8 cellular contexts compared by ENCODE assay signal in the genomic region with DNA sequence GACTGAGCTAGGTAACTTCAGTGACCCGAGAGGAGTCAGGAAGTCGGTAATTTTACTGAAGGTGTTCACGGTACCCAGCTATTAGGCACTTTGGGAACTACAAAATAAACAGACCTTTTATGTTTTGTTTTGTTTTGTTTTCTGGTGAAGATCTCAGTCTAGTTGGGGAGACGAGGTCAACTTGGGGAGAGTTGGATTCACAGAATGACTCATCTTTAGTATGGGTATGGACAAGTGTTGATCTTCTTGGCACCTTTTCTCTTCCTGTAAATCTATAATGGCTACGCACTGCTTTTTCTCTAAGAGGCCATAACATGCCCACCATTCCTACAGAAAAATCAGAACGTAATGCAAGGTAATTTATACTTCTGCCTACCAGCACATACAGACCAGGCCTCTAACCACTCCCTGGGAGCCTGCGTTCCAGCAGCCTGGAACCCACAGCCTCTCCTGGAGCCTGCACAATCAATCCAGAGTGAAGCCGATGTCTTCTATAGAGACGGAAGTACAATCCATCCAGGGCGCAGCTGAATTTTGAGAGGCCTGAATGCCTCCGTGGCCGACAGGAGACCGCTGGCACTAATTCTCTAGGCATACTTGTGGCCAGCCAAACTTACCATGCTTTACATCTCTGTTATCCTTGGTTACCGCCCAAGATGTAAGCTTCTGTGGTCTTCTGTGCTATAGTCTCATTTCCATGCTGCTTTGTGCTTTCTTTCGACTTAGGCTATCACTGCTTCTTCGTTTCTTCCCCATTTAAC. TPM values are rescaled to one million over a fixed set of nuclear protein-coding genes. Genes with fewer than 3 reads are reported as not detected.
DNase-seq lines count a peak whose midpoint lies in the region; ATAC-seq and TF ChIP-seq lines count a peak whose summit lies in the region.

No MANE protein-coding gene starts in this region.

- H3K4me1 Mint-ChIP-seq in CD4-positive, CD25-positive, alpha-beta regulatory T cell = peaks cover 22 to 69% (median 52%) of the 10 kb centered on the region in 4 donors
- H3K4me1 Mint-ChIP-seq in neural crest cell = peaks cover 42% of the 10 kb centered on the region

- peak overlapping the region; percentile 90 to 99 (median 98) for H3K27ac Mint-ChIP-seq in CD4-positive, CD25-positive, alpha-beta regulatory T cell
- peak overlapping the region; percentile 99 for H3K27ac Mint-ChIP-seq in neural crest cell (ENCODE audit: unreplicated experiment)

- H3K27me3 ChIP-seq in CD4-positive, CD25-positive, alpha-beta regulatory T cell (ENCODE audit: control insufficient read depth, insufficient read depth, low read length) = no peaks in the 10 kb centered on the region

- no peak for TF ChIP-seq CTCF in fibroblast of mammary gland (conservative IDR thresholded peaks at IDR 0.05; ENCODE audit: control insufficient read depth, insufficient read depth, low read depth, low read length)
- no peak for TF ChIP-seq CTCF in neural crest cell (conservative IDR thresholded peaks at IDR 0.05)

- peak in 1 of 2 donors; percentile 13 for ATAC-seq in CD4-positive, CD25-positive, alpha-beta regulatory T cell (ENCODE audit: low read depth in 2 of 2)
- ATAC-seq in GM19035 (IDR thresholded peaks at IDR 0.05; ENCODE audit: unreplicated experiment) = peak; percentile 26

- H3K9me3 ChIP-seq in CD4-positive, CD25-positive, alpha-beta regulatory T cell (ENCODE audit: control insufficient read depth in 2 of 2, low read length in 2 of 2) = no peaks in the 10 kb centered on the region

- peak overlapping the region; percentile 84 for H3K27ac ChIP-seq in CD4-positive, CD25-positive, alpha-beta regulatory T cell (ENCODE audit: insufficient read depth, low read length, poor library complexity, severe bottlenecking)

- no peaks in the 10 kb centered on the region for H3K27me3 Mint-ChIP-seq in CD4-positive, CD25-positive, alpha-beta regulatory T cell
- no peaks in the 10 kb centered on the region for H3K27me3 Mint-ChIP-seq in neural crest cell (ENCODE audit: low read depth)

- peaks cover 43% of the 10 kb centered on the region for H3K4me1 ChIP-seq in CD4-positive, CD25-positive, alpha-beta regulatory T cell (ENCODE audit: control insufficient read depth, insufficient read depth, low read length, poor library complexity, severe bottlenecking)

- peak in 2 of 3 donors; percentile 37 to 40 for DNase-seq in CD4-positive, CD25-positive, alpha-beta regulatory T cell
- DNase-seq in HT1080 (ENCODE audit: low read depth) = peak; percentile 33
- peak; percentile 13 for DNase-seq in activated CD4-positive, alpha-beta T cell treated with anti-CD3 and anti-CD28 coated beads, Interleukin-2, amount 50 U/mL, for 1 hour
- peak; percentile 46 for DNase-seq in fibroblast of mammary gland (ENCODE audit: low read depth)
- DNase-seq in neural crest cell (ENCODE audit: low read depth, low spot score) = no peak
- DNase-seq in activated CD4-positive, CD25-positive, alpha-beta regulatory T cell treated with anti-CD3 and anti-CD28 coated beads, Interleukin-2, amount 50 U/mL, for 72 hours = no peak
- DNase-seq in NCI-H345 (lab: John Stamatoyannopoulos, UW) = no peak

- peak overlapping the region; percentile 97 for H3K4me3 ChIP-seq in CD4-positive, CD25-positive, alpha-beta regulatory T cell (ENCODE audit: low read depth, low read length)
- peak overlapping the region; percentile 83 for H3K4me3 ChIP-seq in fibroblast of mammary gland (ENCODE audit: control insufficient read depth, low read depth, low read length)

- H3K9me3 Mint-ChIP-seq in CD4-positive, CD25-positive, alpha-beta regulatory T cell = no peaks in the 10 kb centered on the region
- H3K9me3 Mint-ChIP-seq in neural crest cell = no peaks in the 10 kb centered on the region

- H3K4me3 Mint-ChIP-seq in CD4-positive, CD25-positive, alpha-beta regulatory T cell = peak overlapping the region; percentile 92 to 99 (median 98)
- H3K4me3 Mint-ChIP-seq in neural crest cell = peak overlapping the region; percentile 95

- H3K36me3 Mint-ChIP-seq in CD4-positive, CD25-positive, alpha-beta regulatory T cell = peaks cover 3% of the 10 kb centered on the region
- H3K36me3 Mint-ChIP-seq in neural crest cell (ENCODE audit: low read depth) = no peaks in the 10 kb centered on the region

- H3K36me3 ChIP-seq in CD4-positive, CD25-positive, alpha-beta regulatory T cell (ENCODE audit: control insufficient read depth, insufficient read depth, low read length) = peaks cover 5% of the 10 kb centered on the region

RNA-seq across cellular contexts. Expression of gene PPHLN1, which starts 0.7 kb away (rescaled TPM):
- total RNA-seq in CD4-positive, CD25-positive, alpha-beta regulatory T cell = 102 TPM
- polyA plus RNA-seq in CD4-positive, CD25-positive, alpha-beta regulatory T cell = 100 to 1,000 TPM; 158 to 186 (median 182) TPM
- 66.2 and 68.8 TPM in 2 replicates for total RNA-seq in HT1080 (2014; rRNA removed; shearing (Covaris generic))
- 72.9 and 91.1 TPM in 2 replicates for polyA plus RNA-seq in HT1080 (2015; cell fraction: cytosol; rRNA removed)
- 126 and 142 TPM in 2 replicates for polyA plus RNA-seq in HT1080 (2015; cell fraction: nucleus; rRNA removed)
- 57.9 and 66.0 TPM in 2 replicates for total RNA-seq in neural crest cell

RNA-seq across cellular contexts. Expression of gene ZCRB1, which starts 0.8 kb away (rescaled TPM):
- total RNA-seq in CD4-positive, CD25-positive, alpha-beta regulatory T cell = 36.7 TPM
- polyA plus RNA-seq in CD4-positive, CD25-positive, alpha-beta regulatory T cell = 100 to 1,000 TPM in 1 of 4 donors, 10 to 100 TPM in 3; 81.8 to 150 (median 88.0) TPM
- 55.3 and 59.0 TPM in 2 replicates for total RNA-seq in HT1080 (2014; rRNA removed; shearing (Covaris generic))
- polyA plus RNA-seq in HT1080 (2015; cell fraction: cytosol; rRNA removed) = 41.9 and 55.9 TPM in 2 replicates
- polyA plus RNA-seq in HT1080 (2015; cell fraction: nucleus; rRNA removed) = 14.5 and 18.8 TPM in 2 replicates
- 59.4 and 65.2 TPM in 2 replicates for total RNA-seq in neural crest cell

Comparison
In these comparisons a context has a peak if more than half of its experiments do, and no peak if none do; other contexts are left out.
1. DNase-seq: peak in CD4-positive, CD25-positive, alpha-beta regulatory T cell (2 of 3), HT1080 (single experiment), activated CD4-positive, alpha-beta T cell treated with anti-CD3 and anti-CD28 coated beads, Interleukin-2, amount 50 U/mL, for 1 hour (single experiment) and fibroblast of mammary gland (single experiment); none in neural crest cell (single experiment), activated CD4-positive, CD25-positive, alpha-beta regulatory T cell treated with anti-CD3 and anti-CD28 coated beads, Interleukin-2, amount 50 U/mL, for 72 hours (single experiment) and NCI-H345 (single experiment).